Comparison of ENCODE assay signal across 8 cellular contexts in the genomic region with DNA sequence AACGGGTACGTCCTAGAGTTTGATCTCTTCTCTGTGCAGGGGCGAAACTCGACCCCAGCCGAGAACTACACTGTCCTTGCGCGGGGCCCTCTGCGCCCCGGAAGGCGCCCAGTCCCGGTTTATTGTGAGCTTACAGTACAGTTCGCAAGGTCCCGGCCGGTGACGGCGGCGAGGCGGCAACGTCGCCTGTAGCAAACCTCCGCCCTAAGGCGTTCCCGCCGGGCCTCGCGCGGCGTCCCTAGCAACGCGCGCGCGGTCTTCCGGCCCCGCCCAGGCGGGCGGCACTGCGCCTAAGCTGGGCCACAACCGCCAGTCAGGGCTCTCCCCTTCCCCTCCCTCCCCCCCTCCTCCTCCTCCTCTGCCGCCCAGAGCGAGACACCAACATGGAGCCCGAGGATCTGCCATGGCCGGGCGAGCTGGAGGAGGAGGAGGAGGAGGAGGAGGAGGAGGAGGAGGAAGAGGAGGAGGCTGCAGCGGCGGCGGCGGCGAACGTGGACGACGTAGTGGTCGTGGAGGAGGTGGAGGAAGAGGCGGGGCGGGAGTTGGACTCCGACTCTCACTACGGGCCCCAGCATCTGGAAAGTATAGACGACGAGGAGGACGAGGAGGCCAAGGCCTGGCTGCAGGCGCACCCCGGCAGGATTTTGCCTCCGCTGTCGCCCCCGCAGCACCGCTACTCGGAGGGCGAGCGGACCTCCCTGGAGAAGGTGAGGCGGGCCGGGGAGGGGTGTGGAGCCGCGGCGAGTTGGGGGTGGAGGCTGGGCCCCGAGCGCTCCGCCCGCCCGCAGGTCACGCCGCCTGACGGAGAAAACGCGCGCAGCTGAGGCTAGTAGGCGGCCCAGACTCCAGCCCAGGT. TPM values are rescaled to one million over a fixed set of nuclear protein-coding genes. Genes with fewer than 3 reads are reported as not detected.
DNase-seq lines count a peak whose midpoint lies in the region; ATAC-seq, FAIRE-seq and TF ChIP-seq lines count a peak whose summit lies in the region.

Gene ALMS1, plus strand, starts transcription at position 351 of the 856 bp plus-strand sequence. Its CDS starts 33 bp downstream, at position 384.

- peak; percentile 66 for TF ChIP-seq CTCF in HepG2 (CRISPR knock-in tag; IDR thresholded peaks at IDR 0.05)

- no peaks in the 10 kb centered on the region for H3K9me3 ChIP-seq in CD4-positive, CD25-positive, alpha-beta regulatory T cell (ENCODE audit: control insufficient read depth in 2 of 2, low read length in 2 of 2)
- H3K9me3 ChIP-seq in HepG2 (ENCODE audit: low read length), result no peaks in the 10 kb centered on the region

- H3K27ac Mint-ChIP-seq in CD4-positive, CD25-positive, alpha-beta regulatory T cell, result peak within 1 kb of the TSS; percentile 93 to 97 (median 97)
- peak within 1 kb of the TSS; percentile 94 for H3K27ac Mint-ChIP-seq in dendritic cell treated with granulocyte-macrophage colony-stimulating factor and Interleukin-4, amounts not matched to agents 40 ng/mL and 50 ng/mL, for 4 days

- H3K4me1 Mint-ChIP-seq in CD4-positive, CD25-positive, alpha-beta regulatory T cell, result peaks cover 14 to 42% (median 33%) of the 10 kb centered on the region in 4 donors
- H3K4me1 Mint-ChIP-seq in dendritic cell treated with granulocyte-macrophage colony-stimulating factor and Interleukin-4, amounts not matched to agents 40 ng/mL and 50 ng/mL, for 4 days (ENCODE audit: low read depth), result peaks cover 32% of the 10 kb centered on the region

- H3K27me3 Mint-ChIP-seq in CD4-positive, CD25-positive, alpha-beta regulatory T cell, result no peaks in the 10 kb centered on the region
- peaks cover 19% of the 10 kb centered on the region for H3K27me3 Mint-ChIP-seq in dendritic cell treated with granulocyte-macrophage colony-stimulating factor and Interleukin-4, amounts not matched to agents 40 ng/mL and 50 ng/mL, for 4 days

- H3K9ac ChIP-seq in HepG2 (ENCODE audit: insufficient read depth, low read depth, low read length), result peak within 1 kb of the TSS; percentile 89

- no peaks in the 10 kb centered on the region for H4K20me1 ChIP-seq in HepG2 (ENCODE audit: insufficient read depth, low read length)

- peak; percentile 92 to 93 for ATAC-seq in CD4-positive, CD25-positive, alpha-beta regulatory T cell (ENCODE audit: low read depth in 2 of 2)
- ATAC-seq in GM19397 (IDR thresholded peaks at IDR 0.05; ENCODE audit: unreplicated experiment) (peak; percentile 93), HG03565 (IDR thresholded peaks at IDR 0.05; ENCODE audit: unreplicated experiment) (peak; percentile 77), HepG2 (peak; percentile 94)

- peak; percentile 85 to 97 (median 89) for DNase-seq in CD4-positive, CD25-positive, alpha-beta regulatory T cell
- DNase-seq in NCI-H748 treated with DMSO at 0.1 percent for 48 hours (lab: John Stamatoyannopoulos, UW), result peak; percentile 80
- DNase-seq in activated CD4-positive, alpha-beta T cell treated with anti-CD3 and anti-CD28 coated beads, Interleukin-2, amount 50 U/mL, for 24 hours (ENCODE audit: low read depth in 1 of 2, low spot score in 1 of 2), result peak; percentile 71 to 77
- DNase-seq in HepG2 (ENCODE audit: low spot score), result peak; percentile 88
- DNase-seq in stimulated activated CD4-positive, alpha-beta T cell treated with anti-CD3 and anti-CD28 coated beads, Interleukin-2, amount 100 ng/mL, for 48 hours, result peak; percentile 79 to 82

- POLR2A ChIA-PET in HepG2 (lab: Yijun Ruan, JAX), result interaction anchor here (0.7 to 2.2 kb wide), 10 partner anchors 12 to 176 kb away, joined by 3 to 8 read pairs (median 3); partner anchors contain the start of genes CCT7, PRADC1 and SMYD5

- no TSS peak for BruUV-seq in HepG2 (replicated peaks; lab: Mats Ljungman, UMichigan)

- intact Hi-C loops in dendritic cell treated with granulocyte-macrophage colony-stimulating factor and Interleukin-4, amounts not matched to agents 40 ng/mL and 50 ng/mL, for 4 days (cut with micrococcal nuclease), result loop anchor here (5.0 kb wide), 3 partner anchors 93 to 313 kb away; partner anchors contain the start of genes CCT7, EGR4, PRADC1 and SFXN5
- intact Hi-C loops in HepG2 (cut with micrococcal nuclease; ENCODE audit: unreplicated experiment), result loop anchor here (10.0 kb wide), 1 partner anchor 171 kb away; the partner anchor contains the start of gene SMYD5

- TF ChIP-seq EP300 in HepG2 (IDR thresholded peaks at IDR 0.05; ENCODE audit: low read depth in 2 of 2, low read length in 2 of 2) (peak in 1 of 2 experiments; percentile 34; a peak in 1 of 4 replicates), HepG2 (CRISPR knock-in tag; IDR thresholded peaks at IDR 0.05; ENCODE audit: borderline replicate concordance) (0 out of 2 replicates have a peak, but pooled peaks have one; percentile 28)

- no peaks in the 10 kb centered on the region for H3K36me3 ChIP-seq in CD4-positive, CD25-positive, alpha-beta regulatory T cell (ENCODE audit: control insufficient read depth, insufficient read depth, low read length)
- no peaks in the 10 kb centered on the region for H3K36me3 ChIP-seq in HepG2 (replicated peaks in 1 of 2; ENCODE audit: control insufficient read depth in 1 of 2, insufficient read depth in 2 of 2, low read length in 2 of 2)

- H3K27me3 ChIP-seq in CD4-positive, CD25-positive, alpha-beta regulatory T cell (ENCODE audit: control insufficient read depth, insufficient read depth, low read length), result no peaks in the 10 kb centered on the region
- peaks cover 0 to 19% of the 10 kb centered on the region in 2 experiments; a peak in 3 of 5 replicates for H3K27me3 ChIP-seq in HepG2 (ENCODE audit: control insufficient read depth in 1 of 2, insufficient read depth in 2 of 2, low read length in 2 of 2)

- CTCF ChIA-PET in HepG2 (lab: Yijun Ruan, JAX; ENCODE audit: low intra/inter-chr PET ratio, low total read pairs), result no interaction called here

- H2AFZ ChIP-seq in HepG2 (ENCODE audit: low read length), result peak within 1 kb of the TSS; percentile 74

- in situ Hi-C loops in HepG2 (cut with HindIII; ENCODE audit: extremely low pct_ligation_motif_present, low pct_unique_long_range_greater_than_20kb), result no loop called here

- H3K36me3 Mint-ChIP-seq in CD4-positive, CD25-positive, alpha-beta regulatory T cell, result peaks cover 4% of the 10 kb centered on the region
- peaks cover 13% of the 10 kb centered on the region for H3K36me3 Mint-ChIP-seq in dendritic cell treated with granulocyte-macrophage colony-stimulating factor and Interleukin-4, amounts not matched to agents 40 ng/mL and 50 ng/mL, for 4 days (ENCODE audit: low read depth)

- peak within 1 kb of the TSS; percentile 88 to 94 (median 92) for H3K4me3 Mint-ChIP-seq in CD4-positive, CD25-positive, alpha-beta regulatory T cell
- peak within 1 kb of the TSS; percentile 92 for H3K4me3 Mint-ChIP-seq in dendritic cell treated with granulocyte-macrophage colony-stimulating factor and Interleukin-4, amounts not matched to agents 40 ng/mL and 50 ng/mL, for 4 days

- peak within 1 kb of the TSS; percentile 84 for H3K27ac ChIP-seq in CD4-positive, CD25-positive, alpha-beta regulatory T cell (ENCODE audit: insufficient read depth, low read length, poor library complexity, severe bottlenecking)
- H3K27ac ChIP-seq in HepG2 (ENCODE audit: extremely low read length, insufficient read depth, low read length), result peak within 1 kb of the TSS; percentile 88

- TF ChIP-seq POLR2A in HepG2 (IDR thresholded peaks at IDR 0.05; ENCODE audit: insufficient read depth in 1 of 2, low read depth in 2 of 2, low read length in 2 of 2), result peak; percentile 60 to 76

- WGBS in HepG2 (ENCODE audit: low lambda C conversion rate), result under 1% methylated on average over 57 of the region's 86 CpGs

- FAIRE-seq in HepG2 (lab: Jason Lieb, UNC), result no peak

- H3K9me3 Mint-ChIP-seq in CD4-positive, CD25-positive, alpha-beta regulatory T cell, result peaks cover 0 to 2% (median 0%) of the 10 kb centered on the region in 7 donors
- H3K9me3 Mint-ChIP-seq in dendritic cell treated with granulocyte-macrophage colony-stimulating factor and Interleukin-4, amounts not matched to agents 40 ng/mL and 50 ng/mL, for 4 days, result no peaks in the 10 kb centered on the region

- peak within 1 kb of the TSS; percentile 94 for H3K4me2 ChIP-seq in HepG2 (ENCODE audit: low read depth, low read length)

- H3K4me1 ChIP-seq in CD4-positive, CD25-positive, alpha-beta regulatory T cell (ENCODE audit: control insufficient read depth, insufficient read depth, low read length, poor library complexity, severe bottlenecking), result peaks cover 22% of the 10 kb centered on the region
- H3K4me1 ChIP-seq in HepG2 (ENCODE audit: insufficient read depth, low read length), result peaks cover 37% of the 10 kb centered on the region

- peak; percentile 50; the same call in 1 of the 2 replicates for TF ChIP-seq RAD21 in HepG2 (CRISPR knock-in tag; IDR thresholded peaks at IDR 0.05)

- H3K4me3 ChIP-seq in CD4-positive, CD25-positive, alpha-beta regulatory T cell (ENCODE audit: low read depth, low read length), result peak within 1 kb of the TSS; percentile 86
- peak within 1 kb of the TSS; percentile 85 to 100 (median 99) for H3K4me3 ChIP-seq in HepG2 (replicated peaks in 1 of 3; ENCODE audit: insufficient read depth in 1 of 3, low read depth in 2 of 3, low read length in 3 of 3)

- H3K79me2 ChIP-seq in HepG2 (ENCODE audit: insufficient read depth, low read length), result peaks cover 39% of the 10 kb centered on the region

RNA-seq across cellular contexts. Expression of gene ALMS1, which starts in this region (rescaled TPM):
- 29.3 TPM for total RNA-seq in CD4-positive, CD25-positive, alpha-beta regulatory T cell
- 1 to 10 TPM; 1.6 to 3.0 (median 2.6) TPM for polyA plus RNA-seq in CD4-positive, CD25-positive, alpha-beta regulatory T cell
- 21.2 and 28.8 TPM in 2 replicates for total RNA-seq in HepG2 (2016; rRNA removed; fragmentation: Illumina TruSeq; extraction: Trizol)
- total RNA-seq in HepG2 (2016; cell fraction: cytosol; rRNA removed; fragmentation: Illumina TruSeq; extraction: Trizol; ENCODE audit: low read depth), result 5.0 and 6.5 TPM in 2 replicates
- total RNA-seq in HepG2 (2016; cell fraction: insoluble cytoplasmic fraction; rRNA removed; fragmentation: Illumina TruSeq; extraction: Trizol), result 20.9 and 30.9 TPM in 2 replicates
- 10.1 and 12.8 TPM in 2 replicates for total RNA-seq in HepG2 (2016; cell fraction: membrane; rRNA removed; fragmentation: Illumina TruSeq; extraction: Trizol)
- total RNA-seq in HepG2 (2016; cell fraction: nucleus; rRNA removed; fragmentation: Illumina TruSeq; extraction: Trizol), result 31.3 and 34.3 TPM in 2 replicates
- 12.9 and 13.2 TPM in 2 replicates for polyA plus RNA-seq in HepG2 (2011; rRNA removed)
- polyA plus RNA-seq in HepG2 (2011; cell fraction: cytosol; rRNA removed), result 10.0 and 28.2 TPM in 2 replicates
- polyA plus RNA-seq in HepG2 (2011; cell fraction: nucleus; rRNA removed), result 8.8 and 9.1 TPM in 2 replicates
- polyA plus RNA-seq in HepG2 (2012), result 7.7 and 8.8 TPM in 2 replicates
- polyA plus RNA-seq in HepG2 (2016; cell fraction: cytosol; fragmentation: Illumina TruSeq; extraction: Trizol; ENCODE audit: low read depth), result 1.5 and 2.1 TPM in 2 replicates
- polyA plus RNA-seq in HepG2 (2016; cell fraction: insoluble cytoplasmic fraction; fragmentation: Illumina TruSeq; extraction: Trizol; ENCODE audit: low read depth), result 20.0 and 21.7 TPM in 2 replicates
- polyA plus RNA-seq in HepG2 (2016; cell fraction: membrane; fragmentation: Illumina TruSeq; extraction: Trizol; ENCODE audit: low read depth), result 2.8 and 3.2 TPM in 2 replicates
- polyA plus RNA-seq in HepG2 (2016; cell fraction: nucleus; fragmentation: Illumina TruSeq; extraction: Trizol; ENCODE audit: insufficient read depth, low read depth), result 13.2 and 16.7 TPM in 2 replicates
- polyA minus RNA-seq in HepG2 (2011; rRNA and poly(A)+ RNA removed; ENCODE audit: low replicate concordance), result 19.9 and 40.3 TPM in 2 replicates
- polyA minus RNA-seq in HepG2 (2011; cell fraction: cytosol; rRNA and poly(A)+ RNA removed), result 15.1 and 17.3 TPM in 2 replicates
- 76.7 and 95.1 TPM in 2 replicates for polyA minus RNA-seq in HepG2 (2011; cell fraction: nucleus; rRNA and poly(A)+ RNA removed)

Comparison
In these comparisons a context has a peak if more than half of its experiments do, and no peak if none do; other contexts are left out.
1. Peak in every context shown above with its lines: DNase-seq, ATAC-seq, H3K4me3 ChIP-seq and H3K27ac ChIP-seq.